27 cellular contexts compared by ENCODE assay signal in the genomic region with DNA sequence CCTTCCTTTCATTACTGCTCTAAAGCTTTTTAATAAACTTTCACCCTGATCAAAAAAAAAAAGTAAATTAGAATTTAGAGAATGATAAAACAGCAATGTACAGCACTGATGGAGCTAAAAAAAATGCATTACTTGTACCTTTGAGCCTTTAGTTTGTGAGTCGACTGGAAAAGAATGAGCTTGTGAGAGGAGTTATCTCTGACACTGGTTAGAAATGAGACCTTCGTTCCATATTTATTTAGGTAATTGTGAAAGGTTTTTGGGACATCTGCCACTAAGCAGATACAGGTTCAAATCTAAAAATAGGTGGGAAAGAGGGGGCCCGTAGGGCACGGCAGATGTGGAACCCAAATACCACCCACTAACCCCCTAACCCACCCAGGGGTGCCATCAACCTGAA.
"Had no signal": no experiment of that assay in that cellular context is flagged by ENCODE, and none has a peak within 500 bp of the region (broad histone marks: within the 10 kb centered on the region; RNA-seq: fewer than 3 reads in every experiment).

No MANE protein-coding gene starts in this region.

- H3K4me1 ChIP-seq: parathyroid adenoma, spleen, suprapubic skin, testis, tibial artery, transverse colon, upper lobe of right lung, uterus had no signal

- H3K9me3 ChIP-seq: ovary, psoas muscle, spleen, suprapubic skin, testis, tibial artery, transverse colon, upper lobe of right lung, uterus had no signal

- H3K4me2 ChIP-seq: neural progenitor cell, smooth muscle cell had no signal

- DNase-seq: natural killer cell; occipital lobe; ovary; posterior cingulate gyrus; psoas muscle; right cardiac atrium; spleen; stimulated activated CD4-positive, alpha-beta T cell treated with anti-CD3 and anti-CD28 coated beads, Interleukin-12 subunit alpha, Interleukin-12 subunit beta, amount 100 ng/mL, for 4 hours; stimulated activated CD4-positive, alpha-beta T cell treated with anti-CD3 and anti-CD28 coated beads, Interleukin-1b, Interleukin-23, amount 100 ng/mL, for 48 hours; stimulated activated CD4-positive, alpha-beta T cell treated with anti-CD3 and anti-CD28 coated beads, Interleukin-4, amount 100 ng/mL, for 1 hour; stimulated activated CD4-positive, alpha-beta T cell treated with anti-CD3 and anti-CD28 coated beads, Interleukin-4, amount 100 ng/mL, for 4 hours; stimulated activated CD8-positive, alpha-beta memory T cell treated with anti-CD3 and anti-CD28 coated beads, Interleukin-4, amount 100 ng/mL, for 48 hours; stimulated activated naive CD4-positive, alpha-beta T cell; stimulated activated naive CD8-positive, alpha-beta T cell treated with anti-CD3 and anti-CD28 coated beads, Interleukin-15, amount 100 ng/mL, for 72 hours; stimulated activated naive CD8-positive, alpha-beta T cell treated with anti-CD3 and anti-CD28 coated beads, Interleukin-15, Interleukin-2, amounts not matched to agents 100 U/mL and 50 U/mL, for 24 hours; substantia nigra; testis; tibial artery; transverse colon; upper lobe of right lung; uterus had no signal

- H3K4me3 ChIP-seq: neural progenitor cell, ovary, psoas muscle, skin epidermis, smooth muscle cell, spleen, suprapubic skin, testis, tibial artery, transverse colon, upper lobe of right lung, uterus had no signal

- ATAC-seq: natural killer cell; psoas muscle; right cardiac atrium; sciatic nerve; stimulated activated naive CD8-positive, alpha-beta T cell treated with anti-CD3 and anti-CD28 coated beads, Interleukin-15, amount 100 ng/mL, for 72 hours; stimulated activated naive CD8-positive, alpha-beta T cell treated with anti-CD3 and anti-CD28 coated beads, Interleukin-15, Interleukin-2, amounts not matched to agents 100 U/mL and 50 U/mL, for 24 hours; upper lobe of right lung had no signal

- H3K79me2 ChIP-seq: parathyroid adenoma had no signal

- H2AFZ ChIP-seq: neural progenitor cell, parathyroid adenoma had no signal

- H3K27ac ChIP-seq: neural progenitor cell, ovary, parathyroid adenoma, psoas muscle, skin epidermis, spleen, suprapubic skin, testis, tibial artery, transverse colon, upper lobe of right lung, uterus had no signal

- H3K36me3 ChIP-seq: neural progenitor cell, ovary, spleen, suprapubic skin, tibial artery, transverse colon, upper lobe of right lung, uterus had no signal

- H3K9ac ChIP-seq: neural progenitor cell, parathyroid adenoma had no signal

- H3K27me3 ChIP-seq: neural progenitor cell, ovary, spleen, suprapubic skin, testis, tibial artery, transverse colon, upper lobe of right lung, uterus had no signal
